Comparison of ENCODE assay signal across 8 cellular contexts in genomic region chr20:49805224-49805876, GRCh38. TPM values are rescaled to one million over a fixed set of nuclear protein-coding genes. Genes with fewer than 3 reads are reported as not detected.
A peak's percentile ranks its signal among the peaks of the same experiment; 100 is the strongest.
DNase-seq lines count a peak whose midpoint lies in the region; ATAC-seq, FAIRE-seq and TF ChIP-seq lines count a peak whose summit lies in the region.
"Not testable (repeated sequence)": the region's sequence is repeated elsewhere in the genome, so short reads cannot be mapped to it uniquely, and the experiment has no call there.

No MANE protein-coding gene starts in this region.

- H3K27me3 Mint-ChIP-seq in CD8-positive, alpha-beta memory T cell; activated CD8-positive, alpha-beta T cell treated with anti-CD3 and anti-CD28 coated beads for 36 hours; activated naive CD8-positive, alpha-beta T cell treated with anti-CD3 and anti-CD28 coated beads, Interleukin-2, amount 10 ng/mL, durations not matched to agents 7 days and 5 days: not testable (repeated sequence)

- WGBS in HepG2 (ENCODE audit: low lambda C conversion rate), result 37% methylated on average over 10 of the region's 11 CpGs

- peaks cover 17% of the 10 kb centered on the region for H3K4me1 ChIP-seq in CD8-positive, alpha-beta memory T cell (ENCODE audit: insufficient read depth, low read length)
- H3K4me1 ChIP-seq in HepG2 (ENCODE audit: insufficient read depth, low read length), result peaks cover 19% of the 10 kb centered on the region

- DNase-seq in CD8-positive, alpha-beta memory T cell, result peak in 3 of 5 donors; percentile 14 to 57 (median 49)
- DNase-seq in NK-92 treated with Interleukin-12 subunit alpha and Interleukin-12 subunit beta, amount 100 ng/mL, for 24 hours (lab: John Stamatoyannopoulos, UW), result peak; percentile 47
- DNase-seq in activated CD8-positive, alpha-beta T cell treated with anti-CD3 and anti-CD28 coated beads for 36 hours, result peak; percentile 82
- not testable (repeated sequence) for DNase-seq in activated naive CD8-positive, alpha-beta T cell treated with anti-CD3 and anti-CD28 coated beads, Interleukin-2, amount 10 ng/mL, durations not matched to agents 7 days and 5 days; HepG2 (ENCODE audit: low spot score)
- peak; percentile 32 for DNase-seq in stimulated activated CD8-positive, alpha-beta memory T cell treated with anti-CD3 and anti-CD28 coated beads, Interleukin-12 subunit alpha, Interleukin-12 subunit beta, amount 100 ng/mL, for 24 hours (ENCODE audit: extremely low read depth)

- not testable (repeated sequence) for FAIRE-seq in HepG2 (lab: Jason Lieb, UNC)

- H3K36me3 Mint-ChIP-seq in CD8-positive, alpha-beta memory T cell; activated CD8-positive, alpha-beta T cell treated with anti-CD3 and anti-CD28 coated beads for 36 hours (ENCODE audit: low read depth); activated naive CD8-positive, alpha-beta T cell treated with anti-CD3 and anti-CD28 coated beads, Interleukin-2, amount 10 ng/mL, durations not matched to agents 7 days and 5 days: not testable (repeated sequence)

- ATAC-seq in GM19397 (IDR thresholded peaks at IDR 0.05; ENCODE audit: unreplicated experiment) (peak; percentile 38), HG02981 (IDR thresholded peaks at IDR 0.05; ENCODE audit: unreplicated experiment) (peak; percentile 45), HepG2 (peak; percentile 66)
- peak; percentile 88 for ATAC-seq in activated CD8-positive, alpha-beta T cell treated with anti-CD3 and anti-CD28 coated beads for 36 hours
- ATAC-seq in activated naive CD8-positive, alpha-beta T cell treated with anti-CD3 and anti-CD28 coated beads, Interleukin-2, amount 10 ng/mL, durations not matched to agents 7 days and 5 days (ENCODE audit: low read depth), result peak; percentile 62

- peak overlapping the region; percentile 63 to 96 (median 90) for H3K27ac Mint-ChIP-seq in CD8-positive, alpha-beta memory T cell
- H3K27ac Mint-ChIP-seq in activated CD8-positive, alpha-beta T cell treated with anti-CD3 and anti-CD28 coated beads for 36 hours, result peak overlapping the region; percentile 75
- H3K27ac Mint-ChIP-seq in activated naive CD8-positive, alpha-beta T cell treated with anti-CD3 and anti-CD28 coated beads, Interleukin-2, amount 10 ng/mL, durations not matched to agents 7 days and 5 days, result peak overlapping the region; percentile 64

- not testable (repeated sequence) for H3K9me3 Mint-ChIP-seq in CD8-positive, alpha-beta memory T cell; activated CD8-positive, alpha-beta T cell treated with anti-CD3 and anti-CD28 coated beads for 36 hours; activated naive CD8-positive, alpha-beta T cell treated with anti-CD3 and anti-CD28 coated beads, Interleukin-2, amount 10 ng/mL, durations not matched to agents 7 days and 5 days

- TF ChIP-seq CTCF in activated CD8-positive, alpha-beta T cell treated with anti-CD3 and anti-CD28 coated beads for 36 hours (IDR thresholded peaks at IDR 0.05); HepG2 (CRISPR knock-in tag; IDR thresholded peaks at IDR 0.05): not testable (repeated sequence)

- peak overlapping the region; percentile 53 for H3K4me2 ChIP-seq in HepG2 (ENCODE audit: low read depth, low read length)

- not testable (repeated sequence) for TF ChIP-seq RAD21 in HepG2 (CRISPR knock-in tag; IDR thresholded peaks at IDR 0.05)

- not testable (repeated sequence) for TF ChIP-seq POLR2A in HepG2 (IDR thresholded peaks at IDR 0.05; ENCODE audit: insufficient read depth in 1 of 2, low read depth in 2 of 2, low read length in 2 of 2)

- CTCF ChIA-PET in CD8-positive, alpha-beta memory T cell (lab: Charles Lee); activated CD8-positive, alpha-beta T cell treated with anti-CD3 and anti-CD28 coated beads for 36 hours (lab: Charles Lee): not testable (repeated sequence)
- CTCF ChIA-PET in HepG2 (lab: Yijun Ruan, JAX; ENCODE audit: low intra/inter-chr PET ratio, low total read pairs), result interaction anchor here (0.8 kb wide), 1 partner anchor 194 kb away, joined by 3 read pairs; no protein-coding TSS in a partner anchor

- BruUV-seq in HepG2 (replicated peaks; lab: Mats Ljungman, UMichigan), result not testable (repeated sequence)

- H3K9me3 ChIP-seq in CD8-positive, alpha-beta memory T cell (ENCODE audit: low read length); HepG2 (ENCODE audit: low read length): not testable (repeated sequence)

- peak overlapping the region; percentile 5 to 66 (median 29) for H3K4me3 Mint-ChIP-seq in CD8-positive, alpha-beta memory T cell
- H3K4me3 Mint-ChIP-seq in activated CD8-positive, alpha-beta T cell treated with anti-CD3 and anti-CD28 coated beads for 36 hours; activated naive CD8-positive, alpha-beta T cell treated with anti-CD3 and anti-CD28 coated beads, Interleukin-2, amount 10 ng/mL, durations not matched to agents 7 days and 5 days: not testable (repeated sequence)

- intact Hi-C loops in activated CD8-positive, alpha-beta T cell treated with anti-CD3 and anti-CD28 coated beads for 36 hours (cut with micrococcal nuclease); HepG2 (cut with micrococcal nuclease; ENCODE audit: unreplicated experiment): not testable (repeated sequence)

- H3K79me2 ChIP-seq in HepG2 (ENCODE audit: insufficient read depth, low read length), result not testable (repeated sequence)

- not testable (repeated sequence) for TF ChIP-seq EP300 in HepG2 (IDR thresholded peaks at IDR 0.05; ENCODE audit: low read depth in 2 of 2, low read length in 2 of 2); HepG2 (CRISPR knock-in tag; IDR thresholded peaks at IDR 0.05; ENCODE audit: borderline replicate concordance)

- not testable (repeated sequence) for H3K27me3 ChIP-seq in CD8-positive, alpha-beta memory T cell (ENCODE audit: insufficient read depth, low read length, poor library complexity, severe bottlenecking); HepG2 (ENCODE audit: control insufficient read depth in 1 of 2, insufficient read depth in 2 of 2, low read length in 2 of 2)

- peaks cover 23 to 38% (median 26%) of the 10 kb centered on the region in 3 donors for H3K4me1 Mint-ChIP-seq in CD8-positive, alpha-beta memory T cell
- peaks cover 50% of the 10 kb centered on the region for H3K4me1 Mint-ChIP-seq in activated CD8-positive, alpha-beta T cell treated with anti-CD3 and anti-CD28 coated beads for 36 hours (ENCODE audit: low read depth)
- peaks cover 27% of the 10 kb centered on the region for H3K4me1 Mint-ChIP-seq in activated naive CD8-positive, alpha-beta T cell treated with anti-CD3 and anti-CD28 coated beads, Interleukin-2, amount 10 ng/mL, durations not matched to agents 7 days and 5 days

- H4K20me1 ChIP-seq in HepG2 (ENCODE audit: insufficient read depth, low read length), result not testable (repeated sequence)

- H3K9ac ChIP-seq in HepG2 (ENCODE audit: insufficient read depth, low read depth, low read length), result not testable (repeated sequence)

- peak overlapping the region; percentile 49 for H2AFZ ChIP-seq in HepG2 (ENCODE audit: low read length)

- POLR2A ChIA-PET in CD8-positive, alpha-beta memory T cell (lab: Charles Lee), result not testable (repeated sequence)
- POLR2A ChIA-PET in activated CD8-positive, alpha-beta T cell treated with anti-CD3 and anti-CD28 coated beads for 36 hours (lab: Charles Lee), result interaction anchor here (1.1 to 1.6 kb wide), 2 partner anchors 27 to 210 kb away, joined by 4 read pairs; no protein-coding TSS in a partner anchor
- POLR2A ChIA-PET in activated naive CD8-positive, alpha-beta T cell treated with anti-CD3 and anti-CD28 coated beads, Interleukin-2, amount 10 ng/mL, durations not matched to agents 7 days and 5 days (lab: Charles Lee), result interaction anchor here (1.1 kb wide), 1 partner anchor 8 kb away, joined by 3 read pairs; the partner anchor contains the start of gene SLC9A8
- POLR2A ChIA-PET in HepG2 (lab: Yijun Ruan, JAX), result interaction anchor here (1.1 kb wide), 1 partner anchor 33 kb away, joined by 3 read pairs; no protein-coding TSS in a partner anchor

- H3K27ac ChIP-seq in CD8-positive, alpha-beta memory T cell (ENCODE audit: low read depth, low read length); HepG2 (ENCODE audit: extremely low read length, insufficient read depth, low read length): not testable (repeated sequence)

- H3K4me3 ChIP-seq in CD8-positive, alpha-beta memory T cell (ENCODE audit: low read length); HepG2 (replicated peaks in 1 of 3; ENCODE audit: insufficient read depth in 1 of 3, low read depth in 2 of 3, low read length in 3 of 3): not testable (repeated sequence)

- not testable (repeated sequence) for H3K36me3 ChIP-seq in CD8-positive, alpha-beta memory T cell (ENCODE audit: insufficient read depth, low read length); HepG2 (replicated peaks in 1 of 2; ENCODE audit: control insufficient read depth in 1 of 2, insufficient read depth in 2 of 2, low read length in 2 of 2)

- in situ Hi-C loops in HepG2 (cut with HindIII; ENCODE audit: extremely low pct_ligation_motif_present, low pct_unique_long_range_greater_than_20kb), result not testable (repeated sequence)

RNA-seq across cellular contexts. Expression of gene SLC9A8, which starts 7.3 kb away (rescaled TPM):
- total RNA-seq in CD8-positive, alpha-beta memory T cell, result 10 to 100 TPM; 11.5 to 12.0 TPM
- 7.7 TPM for polyA plus RNA-seq in CD8-positive, alpha-beta memory T cell
- 10 to 100 TPM in 1 of 2 experiments, 1 to 10 TPM in 1; 9.4 to 11.3 TPM for total RNA-seq in activated CD8-positive, alpha-beta T cell treated with anti-CD3 and anti-CD28 coated beads for 36 hours
- 10 to 100 TPM; 18.8 to 22.3 TPM for total RNA-seq in activated naive CD8-positive, alpha-beta T cell treated with anti-CD3 and anti-CD28 coated beads, Interleukin-2, amount 10 ng/mL, durations not matched to agents 7 days and 5 days
- total RNA-seq in HepG2 (2016; rRNA removed; fragmentation: Illumina TruSeq; extraction: Trizol), result 2.6 and 7.4 TPM in 2 replicates
- total RNA-seq in HepG2 (2016; cell fraction: cytosol; rRNA removed; fragmentation: Illumina TruSeq; extraction: Trizol; ENCODE audit: low read depth), result 1.6 TPM in 2 replicates
- 2.1 and 7.4 TPM in 2 replicates for total RNA-seq in HepG2 (2016; cell fraction: insoluble cytoplasmic fraction; rRNA removed; fragmentation: Illumina TruSeq; extraction: Trizol)
- 2.2 and 2.6 TPM in 2 replicates for total RNA-seq in HepG2 (2016; cell fraction: membrane; rRNA removed; fragmentation: Illumina TruSeq; extraction: Trizol)
- total RNA-seq in HepG2 (2016; cell fraction: nucleus; rRNA removed; fragmentation: Illumina TruSeq; extraction: Trizol), result 13.8 and 19.0 TPM in 2 replicates
- 4.1 and 4.7 TPM in 2 replicates for polyA plus RNA-seq in HepG2 (2011; rRNA removed)
- 1.4 and 1.8 TPM in 2 replicates for polyA plus RNA-seq in HepG2 (2011; cell fraction: cytosol; rRNA removed)
- polyA plus RNA-seq in HepG2 (2011; cell fraction: nucleus; rRNA removed), result 17.3 and 20.8 TPM in 2 replicates
- polyA plus RNA-seq in HepG2 (2012), result 5.9 and 6.1 TPM in 2 replicates
- 0.68 and 0.75 TPM in 2 replicates for polyA plus RNA-seq in HepG2 (2016; cell fraction: cytosol; fragmentation: Illumina TruSeq; extraction: Trizol; ENCODE audit: low read depth)
- polyA plus RNA-seq in HepG2 (2016; cell fraction: insoluble cytoplasmic fraction; fragmentation: Illumina TruSeq; extraction: Trizol; ENCODE audit: low read depth), result 1.7 and 2.2 TPM in 2 replicates
- 1.2 and 1.5 TPM in 2 replicates for polyA plus RNA-seq in HepG2 (2016; cell fraction: membrane; fragmentation: Illumina TruSeq; extraction: Trizol; ENCODE audit: low read depth)
- polyA plus RNA-seq in HepG2 (2016; cell fraction: nucleus; fragmentation: Illumina TruSeq; extraction: Trizol; ENCODE audit: insufficient read depth, low read depth), result 21.2 and 22.1 TPM in 2 replicates
- polyA minus RNA-seq in HepG2 (2011; rRNA and poly(A)+ RNA removed; ENCODE audit: low replicate concordance), result 25.8 and 28.2 TPM in 2 replicates
- polyA minus RNA-seq in HepG2 (2011; cell fraction: cytosol; rRNA and poly(A)+ RNA removed), result 0.88 and 2.2 TPM in 2 replicates
- polyA minus RNA-seq in HepG2 (2011; cell fraction: nucleus; rRNA and poly(A)+ RNA removed), result 26.4 and 27.8 TPM in 2 replicates

Comparison
In these comparisons a context has a peak if more than half of its experiments do, and no peak if none do; other contexts are left out.
1. ATAC-seq: peak in every context shown above with its lines; median percentile 88 in activated CD8-positive, alpha-beta T cell treated with anti-CD3 and anti-CD28 coated beads for 36 hours; 66 in HepG2; 62 in activated naive CD8-positive, alpha-beta T cell treated with anti-CD3 and anti-CD28 coated beads, Interleukin-2, amount 10 ng/mL, durations not matched to agents 7 days and 5 days; 45 in HG02981; 38 in GM19397.